1 cellular context compared by ENCODE assay signal in genomic region chr19:51926784-51927741, GRCh38.
TF ChIP-seq lines count a peak whose summit lies in the region.

Gene ZNF613 (plus strand): TSS chr19:51927472. CDS start chr19:51936221, 8,749 bp downstream.

TF ChIP-seq in HepG2, 621 proteins besides CTCF, POLR2A, EP300 and RAD21 (continued from another document and continues in another):
- TF ChIP-seq TFDP1 (CRISPR knock-in tag; IDR thresholded peaks at IDR 0.05; ENCODE audit: borderline replicate concordance) (peak; percentile 62), ZNF576 (CRISPR knock-in tag; IDR thresholded peaks at IDR 0.05) (no peak), PLRG1 (conservative IDR thresholded peaks at IDR 0.05) (no peak), ARID5B (CRISPR knock-in tag; IDR thresholded peaks at IDR 0.05) (no peak), ZNF124 (CRISPR knock-in tag; IDR thresholded peaks at IDR 0.05) (no peak), REPIN1 (CRISPR knock-in tag; IDR thresholded peaks at IDR 0.05; ENCODE audit: borderline replicate concordance, low read depth) (peak; percentile 19; the same call in 1 of the 2 replicates), ZBTB33 (CRISPR knock-in tag; IDR thresholded peaks at IDR 0.05) (no peak), ZNF3 (CRISPR knock-in tag; IDR thresholded peaks at IDR 0.05) (no peak), EED (CRISPR knock-in tag; IDR thresholded peaks at IDR 0.05) (no peak), RBM22 (optimal IDR thresholded peaks at IDR 0.05; ENCODE audit: low read length) (no peak), TRAFD1 (CRISPR knock-in tag; IDR thresholded peaks at IDR 0.05; ENCODE audit: borderline replicate concordance) (no peak), BCL3 (CRISPR knock-in tag; IDR thresholded peaks at IDR 0.05) (peak; percentile 16; the same call in 1 of the 2 replicates), HMG20A (CRISPR knock-in tag; IDR thresholded peaks at IDR 0.05; ENCODE audit: borderline replicate concordance) (no peak), TRIM24 (CRISPR knock-in tag; IDR thresholded peaks at IDR 0.05) (no peak), STAT5B (CRISPR knock-in tag; IDR thresholded peaks at IDR 0.05) (no peak), ZNF496 (CRISPR knock-in tag; IDR thresholded peaks at IDR 0.05; ENCODE audit: insufficient replicate concordance) (no peak), KDM5A (IDR thresholded peaks at IDR 0.05; ENCODE audit: borderline replicate concordance, low read length) (peak; percentile 90), TIGD3 (CRISPR knock-in tag; IDR thresholded peaks at IDR 0.05; ENCODE audit: borderline replicate concordance) (no peak), PHF21A (CRISPR knock-in tag; IDR thresholded peaks at IDR 0.05) (no peak; the same call in 1 of the 2 replicates), ZBTB21 (CRISPR knock-in tag; IDR thresholded peaks at IDR 0.05) (no peak), GTF3A (CRISPR knock-in tag; conservative IDR thresholded peaks at IDR 0.05) (no peak), ARID3A (IDR thresholded peaks at IDR 0.05; ENCODE audit: low read depth, low read length) (no peak), SP1 (IDR thresholded peaks at IDR 0.05) (no peak), SP1 (CRISPR knock-in tag; IDR thresholded peaks at IDR 0.05) (peak; percentile 52; the same call in 1 of the 2 replicates), HBP1 (CRISPR knock-in tag; IDR thresholded peaks at IDR 0.05; ENCODE audit: low read depth) (0 out of 2 replicates have a peak, but pooled peaks have one; percentile 27), IKZF5 (CRISPR knock-in tag; IDR thresholded peaks at IDR 0.05) (no peak), TCF12 (IDR thresholded peaks at IDR 0.05) (no peak), TCF12 (CRISPR knock-in tag; IDR thresholded peaks at IDR 0.05) (no peak), PHB2 (IDR thresholded peaks at IDR 0.05; ENCODE audit: partially characterized antibody) (no peak), SNAPC5 (CRISPR knock-in tag; IDR thresholded peaks at IDR 0.05; ENCODE audit: borderline replicate concordance) (peak; percentile 70; the same call in 1 of the 2 replicates), ZNF746 (CRISPR knock-in tag; IDR thresholded peaks at IDR 0.05) (0 out of 2 replicates have a peak, but pooled peaks have one; percentile 27), ZNF292 (CRISPR knock-in tag; IDR thresholded peaks at IDR 0.05; ENCODE audit: borderline replicate concordance, low read depth) (no peak), SOX13 (IDR thresholded peaks at IDR 0.05) (no peak), SOX13 (CRISPR knock-in tag; conservative IDR thresholded peaks at IDR 0.05 in 1 of 2, IDR thresholded peaks at IDR 0.05 in 1 of 2) (no peak), CENPBD1 (CRISPR knock-in tag; IDR thresholded peaks at IDR 0.05; ENCODE audit: borderline replicate concordance, low read depth) (no peak), GLMP (CRISPR knock-in tag; IDR thresholded peaks at IDR 0.05; ENCODE audit: borderline replicate concordance) (no peak), U2AF1 (optimal IDR thresholded peaks at IDR 0.05; ENCODE audit: low read depth, low read length) (no peak), ATF4 (CRISPR knock-in tag; IDR thresholded peaks at IDR 0.05) (no peak), ZBTB20 (CRISPR knock-in tag; IDR thresholded peaks at IDR 0.05; ENCODE audit: borderline replicate concordance, low read depth) (peak; percentile 14; the same call in 1 of the 2 replicates), PITX1 (CRISPR knock-in tag; IDR thresholded peaks at IDR 0.05) (peak; percentile 54; the same call in 1 of the 2 replicates), ZNF17 (CRISPR knock-in tag; IDR thresholded peaks at IDR 0.05) (no peak)
